ENCODE assay signal across 1 cellular context in the genomic region with DNA sequence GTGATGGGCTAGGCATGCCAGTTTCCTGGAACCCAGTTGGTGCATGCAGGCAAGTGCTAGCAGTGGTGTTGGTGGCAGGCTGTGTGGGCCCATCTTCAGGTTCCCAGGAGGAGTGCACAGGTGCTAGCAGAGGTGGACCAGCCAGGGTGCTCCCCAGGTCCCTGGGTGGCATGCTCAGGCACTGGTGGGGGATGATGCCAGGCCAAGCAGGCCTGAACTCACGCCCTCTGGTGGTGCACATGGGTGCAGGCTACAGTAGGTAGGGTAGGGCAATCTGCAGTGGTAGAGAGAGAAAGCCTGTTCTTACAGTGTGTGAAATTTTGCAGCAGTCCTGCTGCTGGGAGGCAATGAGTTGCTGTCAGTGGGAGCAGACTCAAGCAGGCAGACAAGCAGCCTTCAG.
TF ChIP-seq lines count a peak whose summit lies in the region.

No MANE protein-coding gene starts in this region.

TF ChIP-seq in SK-N-SH, 30 proteins besides CTCF, POLR2A, EP300 and RAD21 (continued from another document):
- TF ChIP-seq, protein P1, sequence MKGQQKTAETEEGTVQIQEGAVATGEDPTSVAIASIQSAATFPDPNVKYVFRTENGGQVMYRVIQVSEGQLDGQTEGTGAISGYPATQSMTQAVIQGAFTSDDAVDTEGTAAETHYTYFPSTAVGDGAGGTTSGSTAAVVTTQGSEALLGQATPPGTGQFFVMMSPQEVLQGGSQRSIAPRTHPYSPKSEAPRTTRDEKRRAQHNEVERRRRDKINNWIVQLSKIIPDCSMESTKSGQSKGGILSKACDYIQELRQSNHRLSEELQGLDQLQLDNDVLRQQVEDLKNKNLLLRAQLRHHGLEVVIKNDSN (IDR thresholded peaks at IDR 0.05; ENCODE audit: borderline replicate concordance, low read depth), result no peak
- TF ChIP-seq RFX5 (IDR thresholded peaks at IDR 0.05; ENCODE audit: low read length) (no peak), NFIC (IDR thresholded peaks at IDR 0.05; ENCODE audit: borderline replicate concordance) (no peak), POLR2AphosphoS5 (IDR thresholded peaks at IDR 0.05; ENCODE audit: low read depth, low read length) (no peak), EZH2phosphoT487 (IDR thresholded peaks at IDR 0.05; ENCODE audit: borderline replicate concordance, low read depth) (no peak), NRF1 (IDR thresholded peaks at IDR 0.05; ENCODE audit: low read depth, low read length) (no peak), FOXM1 (IDR thresholded peaks at IDR 0.05; ENCODE audit: low read depth) (no peak), CHD2 (IDR thresholded peaks at IDR 0.05; ENCODE audit: low read length, partially characterized antibody) (no peak), GABPA (IDR thresholded peaks at IDR 0.05; ENCODE audit: low read depth) (no peak), FOSL2 (IDR thresholded peaks at IDR 0.05; ENCODE audit: borderline replicate concordance, low read depth) (no peak), TCF12 (IDR thresholded peaks at IDR 0.05) (no peak), JUND (IDR thresholded peaks at IDR 0.05) (no peak)
TF ChIP-seq in SK-N-SH: peak in this region for 0.
